Comparison of ENCODE assay signal across 13 cellular contexts in the genomic region with DNA sequence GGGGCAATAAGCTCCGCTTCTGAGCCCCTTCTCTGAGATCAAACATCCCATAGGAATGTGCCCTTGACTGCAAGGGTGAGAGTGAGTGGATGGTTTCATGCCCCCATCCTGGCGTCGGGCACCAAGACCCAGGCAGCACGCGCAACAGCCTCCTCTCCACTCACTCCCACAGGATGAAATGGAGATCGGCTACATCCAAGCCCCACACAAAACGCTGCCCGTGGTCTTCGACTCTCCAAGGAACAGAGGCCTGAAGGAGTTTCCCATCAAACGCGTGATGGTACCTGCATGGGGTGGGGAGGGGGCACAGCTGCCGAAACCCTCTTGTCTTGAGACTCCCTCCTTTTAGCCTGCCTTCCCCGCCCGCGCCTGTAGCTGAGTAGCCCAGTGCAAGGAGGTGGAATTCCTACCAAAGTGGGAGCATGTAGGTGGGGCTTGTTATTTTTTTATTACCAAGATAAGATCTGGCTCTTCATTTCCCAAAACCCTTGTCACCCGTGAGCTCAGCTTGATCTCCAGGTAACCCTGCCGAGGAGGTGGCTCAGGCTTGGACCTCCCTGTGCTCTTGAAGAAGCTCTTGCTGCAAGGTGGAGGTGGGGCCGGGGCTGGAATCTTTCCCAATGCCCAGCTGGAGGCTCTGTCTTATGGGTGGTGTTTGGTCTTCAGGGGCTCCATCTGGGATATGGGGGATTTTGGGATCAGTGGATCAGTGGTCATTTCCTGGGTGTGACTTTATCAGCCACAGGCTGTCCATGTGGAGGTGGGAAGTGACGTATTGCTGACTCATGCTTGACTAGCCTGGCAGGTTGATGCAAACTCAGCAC. TPM values are rescaled to one million over a fixed set of nuclear protein-coding genes. Genes with fewer than 3 reads are reported as not detected.
DNase-seq lines count a peak whose midpoint lies in the region; ATAC-seq, FAIRE-seq and TF ChIP-seq lines count a peak whose summit lies in the region.
"Had no signal": no experiment of that assay in that cellular context is flagged by ENCODE, and none has a peak within 500 bp of the region (broad histone marks: within the 10 kb centered on the region; RNA-seq: fewer than 3 reads in every experiment).

No MANE protein-coding gene starts in this region.

- DNase-seq in HCEC 1CT, result peak; percentile 49
- DNase-seq in RWPE1 (ENCODE audit: low spot score), result peak; percentile 90
- peak; percentile 56 for DNase-seq in fibroblast of the aortic adventitia (ENCODE audit: low read depth)
- DNase-seq in type B pancreatic cell (ENCODE audit: extremely low spot score, unreplicated experiment), result no peak
- DNase-seq in GM12892 (ENCODE audit: insufficient read length), result no peak
- no peak for DNase-seq in NCI-H524 treated with DMSO at 0.1 percent for 48 hours (lab: John Stamatoyannopoulos, UW)
- DNase-seq: activated CD8-positive, alpha-beta memory T cell treated with anti-CD3 and anti-CD28 coated beads, Interleukin-2, amount 50 U/mL, for 4 hours; effector memory CD8-positive, alpha-beta T cell had no signal

- TF ChIP-seq POLR2A in GM12892 (IDR thresholded peaks at IDR 0.05; ENCODE audit: low read depth, low read length), result no peak

- no peak overlapping the region for H3K4me3 ChIP-seq in fibroblast of the aortic adventitia (ENCODE audit: low read depth, low read length)
- H3K4me3 ChIP-seq: suprapubic skin had no signal

- no peak for ATAC-seq in HG02623 (IDR thresholded peaks at IDR 0.05; ENCODE audit: unreplicated experiment)
- ATAC-seq: effector memory CD8-positive, alpha-beta T cell had no signal

- FAIRE-seq in GM12892 (lab: Jason Lieb, UNC), result no peak

- H3K9me3 Mint-ChIP-seq in type B pancreatic cell, result peaks cover 9% of the 10 kb centered on the region
- H3K9me3 Mint-ChIP-seq: effector memory CD8-positive, alpha-beta T cell had no signal

- CTCF ChIA-PET in RWPE1 (lab: Yijun Ruan, JAX), result interaction anchor here (0.5 to 0.6 kb wide), 2 partner anchors 71 to 171 kb away, joined by 3 read pairs; no protein-coding TSS in a partner anchor

- H3K27ac ChIP-seq in RWPE1, result peak overlapping the region; percentile 75
- H3K27ac ChIP-seq: suprapubic skin had no signal

- H3K27me3 Mint-ChIP-seq in type B pancreatic cell, result peaks cover 10% of the 10 kb centered on the region

- peak overlapping the region; percentile 61 for H3K27ac Mint-ChIP-seq in type B pancreatic cell

- no peak overlapping the region for H3K4me3 Mint-ChIP-seq in type B pancreatic cell
- H3K4me3 Mint-ChIP-seq: effector memory CD8-positive, alpha-beta T cell had no signal

- POLR2A ChIA-PET in RWPE1 (lab: Yijun Ruan, JAX; ENCODE audit: low non-redundant PET), result no interaction called here

- H3K4me1 Mint-ChIP-seq in type B pancreatic cell (ENCODE audit: unreplicated experiment), result peaks cover 5% of the 10 kb centered on the region

- no peak for TF ChIP-seq CTCF in RWPE1 (conservative IDR thresholded peaks at IDR 0.05; ENCODE audit: low read depth)
- no peak for TF ChIP-seq CTCF in fibroblast of the aortic adventitia (IDR thresholded peaks at IDR 0.05; ENCODE audit: insufficient read depth, low read length)
- no peak for TF ChIP-seq CTCF in type B pancreatic cell (conservative IDR thresholded peaks at IDR 0.05)

- H3K36me3 Mint-ChIP-seq in type B pancreatic cell, result no peaks in the 10 kb centered on the region

RNA-seq across cellular contexts. Expression of a gene that starts 24.0 kb away (rescaled TPM):
- not detected in 2 replicates for total RNA-seq in fibroblast of the aortic adventitia (ENCODE audit: low replicate concordance)
- total RNA-seq in type B pancreatic cell (ENCODE audit: low replicate concordance), result not detected in 2 replicates
- not detected for polyA plus RNA-seq in GM12892 (2012; ENCODE audit: missing spikeins)
- total RNA-seq: mucosa of gallbladder, pulmonary artery endothelial cell, suprapubic skin had no signal
- polyA plus RNA-seq: adipose tissue had no signal

RNA-seq across cellular contexts. Expression of a gene that starts 40.0 kb away (rescaled TPM):
- total RNA-seq in fibroblast of the aortic adventitia (ENCODE audit: low replicate concordance), result not detected in 2 replicates
- not detected in 2 replicates for total RNA-seq in type B pancreatic cell (ENCODE audit: low replicate concordance)
- 0.15 TPM for polyA plus RNA-seq in GM12892 (2012; ENCODE audit: missing spikeins)
- total RNA-seq: pulmonary artery endothelial cell had no signal

Comparison
In these comparisons a context has a peak if more than half of its experiments do, and no peak if none do; other contexts are left out.
1. DNase-seq: peak in HCEC 1CT (single experiment), RWPE1 (single experiment) and fibroblast of the aortic adventitia (single experiment); none in type B pancreatic cell (single experiment), GM12892 (single experiment) and NCI-H524 treated with DMSO at 0.1 percent for 48 hours (single experiment).